Comparison of ENCODE assay signal across 20 cellular contexts in the genomic region with DNA sequence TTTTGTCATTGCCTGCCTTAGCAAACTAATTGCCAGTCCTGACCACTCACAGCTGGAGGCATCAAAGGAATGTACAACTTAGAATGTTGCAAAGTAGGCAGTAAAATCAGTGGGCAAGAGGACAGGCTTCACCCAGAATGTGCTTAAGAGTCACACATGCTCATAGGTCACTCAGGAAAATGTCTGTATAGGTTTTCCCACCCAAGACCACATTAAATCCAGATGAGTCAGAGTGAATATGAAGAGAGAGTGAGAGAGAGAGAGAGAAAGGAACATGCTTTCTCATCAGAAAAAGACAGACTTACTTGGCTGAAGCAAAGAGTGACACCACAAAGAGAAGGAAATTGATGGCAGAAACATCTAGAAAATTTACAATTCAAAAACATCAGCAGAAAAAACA. TPM values are rescaled to one million over a fixed set of nuclear protein-coding genes. Genes with fewer than 3 reads are reported as not detected.
DNase-seq lines count a peak whose midpoint lies in the region; TF ChIP-seq lines count a peak whose summit lies in the region.
"Had no signal": no experiment of that assay in that cellular context is flagged by ENCODE, and none has a peak within 500 bp of the region (broad histone marks: within the 10 kb centered on the region; RNA-seq: fewer than 3 reads in every experiment).

No MANE protein-coding gene starts in this region.

- no peak overlapping the region for H2BK5ac ChIP-seq in mesendoderm (ENCODE audit: low read length)

- peaks cover 23% of the 10 kb centered on the region for H3K4me1 Mint-ChIP-seq in chondrocyte (ENCODE audit: low read depth)
- H3K4me1 Mint-ChIP-seq: IgD-negative memory B cell had no signal

- no peak overlapping the region for H3K56ac ChIP-seq in mesendoderm (ENCODE audit: low read length)

- peak overlapping the region; percentile 54 for H3K27ac Mint-ChIP-seq in chondrocyte (ENCODE audit: unreplicated experiment)
- H3K27ac Mint-ChIP-seq: activated T-helper 1 cell treated with anti-CD3 and anti-CD28 coated beads, Interleukin-12 subunit alpha, Interleukin-12 subunit beta, Interleukin-2, Interleukin-4 antibody, amounts not matched to agents 30 ng/mL and 10 ng/mL and 1 ng/mL, durations not matched to agents 14 hours and 24 hours and 36 hours; IgD-negative memory B cell had no signal

- H2AK5ac ChIP-seq in mesendoderm (ENCODE audit: low read length): no peak overlapping the region

- peak overlapping the region; percentile 86 for H3K4me2 ChIP-seq in KMS-11
- H3K4me2 ChIP-seq in mesendoderm (ENCODE audit: low read length): no peak overlapping the region

- DNase-seq in BJ (ENCODE audit: low read depth) (peak; percentile 81), chondrocyte (ENCODE audit: low spot score) (no peak), mesendoderm (peak; percentile 56), NCI-H1048 (lab: John Stamatoyannopoulos, UW) (no peak), NCI-H146 (lab: John Stamatoyannopoulos, UW) (no peak), NCI-H2171 treated with DMSO at 0.1 percent for 48 hours (lab: John Stamatoyannopoulos, UW) (no peak)
- DNase-seq in activated effector memory CD4-positive, alpha-beta T cell treated with Interleukin-2 at 50 U/mL for 16 hours: no peak
- DNase-seq: activated CD4-positive, alpha-beta T cell treated with anti-CD3 and anti-CD28 coated beads, Interleukin-2, amount 50 U/mL, for 48 hours; aorta; heart left ventricle; NCI-H1436 treated with DMSO at 0.1 percent for 48 hours; NCI-H774; T-helper 9 cell; trophoblast cell had no signal

- H3K79me2 ChIP-seq in KMS-11 (ENCODE audit: insufficient read depth, low read depth): peaks cover 38% of the 10 kb centered on the region; the same call in 1 of the 2 replicates
- H3K79me2 ChIP-seq in mesendoderm (ENCODE audit: control insufficient read depth, insufficient read depth, low read length): peaks cover 7% of the 10 kb centered on the region

- no peak overlapping the region for H3K18ac ChIP-seq in mesendoderm (ENCODE audit: low read length)

- H3K4me3 ChIP-seq in BJ (ENCODE audit: low read depth, low read length) (no peak overlapping the region), KMS-11 (IDR thresholded peaks at IDR 0.05; ENCODE audit: insufficient read depth, low read depth, low read length) (no peak overlapping the region), mesendoderm (ENCODE audit: low read length) (no peak overlapping the region)
- H3K4me3 ChIP-seq: BLaER1 treated with 17β-estradiol and CSF1 and Interleukin-3, amounts not matched to agents 10 nM and 100 nM; heart left ventricle had no signal

- H4K20me1 ChIP-seq in KMS-11 (ENCODE audit: insufficient read depth): no peaks in the 10 kb centered on the region
- H4K20me1 ChIP-seq: BLaER1 treated with 17β-estradiol and CSF1 and Interleukin-3, amounts not matched to agents 10 nM and 100 nM had no signal

- TF ChIP-seq CTCF in BJ (IDR thresholded peaks at IDR 0.05; ENCODE audit: insufficient read depth, low read depth, low read length) (no peak), KMS-11 (conservative IDR thresholded peaks at IDR 0.05; ENCODE audit: low read depth, low read length) (no peak), chondrocyte (IDR thresholded peaks at IDR 0.05) (no peak)

- H4K5ac ChIP-seq in mesendoderm (ENCODE audit: low read length): no peak overlapping the region

- H3K4ac ChIP-seq in mesendoderm (ENCODE audit: low read depth, low read length): no peak overlapping the region

- H3K36me3 ChIP-seq in BJ (ENCODE audit: control insufficient read depth, insufficient read depth, low read length) (no peaks in the 10 kb centered on the region), KMS-11 (ENCODE audit: insufficient read depth) (no peaks in the 10 kb centered on the region), mesendoderm (ENCODE audit: control insufficient read depth, insufficient read depth, low read length) (no peaks in the 10 kb centered on the region)
- H3K36me3 ChIP-seq: heart left ventricle had no signal

- H3K4me1 ChIP-seq in KMS-11 (ENCODE audit: low read depth, poor library complexity, severe bottlenecking) (peaks cover 72% of the 10 kb centered on the region), mesendoderm (ENCODE audit: control insufficient read depth, low read depth, low read length) (peaks cover 9% of the 10 kb centered on the region)

- no peaks in the 10 kb centered on the region for H3K27me3 Mint-ChIP-seq in chondrocyte (ENCODE audit: low read depth)

- no peak overlapping the region for H2BK120ac ChIP-seq in mesendoderm (ENCODE audit: low read depth, low read length)

- H4K8ac ChIP-seq in mesendoderm (ENCODE audit: low read depth, low read length): no peak overlapping the region

- H3K79me1 ChIP-seq in mesendoderm (ENCODE audit: low read length): peaks cover 13% of the 10 kb centered on the region

- H3K9me3 Mint-ChIP-seq in chondrocyte (ENCODE audit: low read depth): peaks cover 11% of the 10 kb centered on the region

- H3K27me3 ChIP-seq in BJ (ENCODE audit: control insufficient read depth, insufficient read depth, low read length): no peaks in the 10 kb centered on the region
- H3K27me3 ChIP-seq in KMS-11 (ENCODE audit: insufficient read depth, low read depth): no peaks in the 10 kb centered on the region
- H3K27me3 ChIP-seq in mesendoderm (ENCODE audit: insufficient read depth, low read length, poor library complexity): no peaks in the 10 kb centered on the region
- H3K27me3 ChIP-seq: BLaER1 treated with 17β-estradiol and CSF1 and Interleukin-3, amounts not matched to agents 10 nM and 100 nM had no signal

- H3K9ac ChIP-seq in KMS-11: no peak overlapping the region
- H3K9ac ChIP-seq in mesendoderm (ENCODE audit: low read length): no peak overlapping the region
- H3K9ac ChIP-seq: BLaER1 treated with 17β-estradiol and CSF1 and Interleukin-3, amounts not matched to agents 10 nM and 100 nM had no signal

- CTCF ChIA-PET in BJ (lab: Yijun Ruan, JAX): interaction anchor here (0.6 to 1.4 kb wide), 2 partner anchors 59 to 65 kb away, joined by 3 to 5 read pairs; no protein-coding TSS in a partner anchor

- H3K27ac ChIP-seq in KMS-11 (peak overlapping the region; percentile 73), mesendoderm (ENCODE audit: low read depth, low read length) (peak overlapping the region; percentile 57)
- H3K27ac ChIP-seq: heart left ventricle had no signal

- H3K23ac ChIP-seq in mesendoderm (ENCODE audit: low read length): no peak overlapping the region

- H2AFZ ChIP-seq in KMS-11 (ENCODE audit: low read depth): no peak overlapping the region

- POLR2A ChIA-PET in BJ (lab: Charles Lee): no interaction called here

- H2BK15ac ChIP-seq in mesendoderm (replicated peaks; ENCODE audit: low read depth): no peak overlapping the region

- H3K4me3 Mint-ChIP-seq in chondrocyte (ENCODE audit: unreplicated experiment): no peak overlapping the region
- H3K4me3 Mint-ChIP-seq: activated T-helper 1 cell treated with anti-CD3 and anti-CD28 coated beads, Interleukin-12 subunit alpha, Interleukin-12 subunit beta, Interleukin-2, Interleukin-4 antibody, amounts not matched to agents 30 ng/mL and 10 ng/mL and 1 ng/mL, durations not matched to agents 14 hours and 24 hours and 36 hours; IgD-negative memory B cell had no signal

- peaks cover 10% of the 10 kb centered on the region for H3K36me3 Mint-ChIP-seq in chondrocyte (ENCODE audit: low read depth)
- H3K36me3 Mint-ChIP-seq: IgD-negative memory B cell had no signal

RNA-seq across cellular contexts. Expression of a gene that starts 37.9 kb away (rescaled TPM):
- polyA plus RNA-seq in BJ (2011; rRNA removed): 0.72 and 1.4 TPM in 2 replicates
- polyA minus RNA-seq in BJ (2011; rRNA and poly(A)+ RNA removed): 1.2 and 1.7 TPM in 2 replicates
- 1.4 to 10.2 TPM (median 2.0 TPM) in 3 replicates for total RNA-seq in chondrocyte
- polyA plus RNA-seq in mesendoderm (2013, experiment 1 of 2): 22.0 TPM
- polyA plus RNA-seq in mesendoderm (2013, experiment 2 of 2): 23.1 TPM
- total RNA-seq: activated T-helper 1 cell treated with anti-CD3 and anti-CD28 coated beads, Interleukin-12 subunit alpha, Interleukin-12 subunit beta, Interleukin-2, Interleukin-4 antibody, amounts not matched to agents 30 ng/mL and 10 ng/mL and 1 ng/mL, durations not matched to agents 14 hours and 24 hours and 36 hours; pulmonary artery endothelial cell; Right ventricle myocardium inferior had no signal
- polyA plus RNA-seq: heart left ventricle, IgD-negative memory B cell had no signal

Comparison
In these comparisons a context has a peak if more than half of its experiments do, and no peak if none do; other contexts are left out.
1. DNase-seq: peak in BJ (single experiment) and mesendoderm (single experiment); none in chondrocyte (single experiment), NCI-H1048 (single experiment), NCI-H146 (single experiment), activated effector memory CD4-positive, alpha-beta T cell treated with Interleukin-2 at 50 U/mL for 16 hours (single experiment) and NCI-H2171 treated with DMSO at 0.1 percent for 48 hours (single experiment).